Comparison of ENCODE assay signal across 8 cellular contexts in genomic region chr19:53195265-53195879, GRCh38. TPM values are rescaled to one million over a fixed set of nuclear protein-coding genes. Genes with fewer than 3 reads are reported as not detected.
DNase-seq lines count a peak whose midpoint lies in the region; ATAC-seq and TF ChIP-seq lines count a peak whose summit lies in the region.

No MANE protein-coding gene starts in this region.

- no peak overlapping the region for H3K4me3 ChIP-seq in AG10803 (ENCODE audit: low read length)
- H3K4me3 ChIP-seq in HAP-1 = no peak overlapping the region

- H3K36me3 ChIP-seq in HAP-1 (replicated peaks) = no peaks in the 10 kb centered on the region

- H3K27me3 Mint-ChIP-seq in activated CD4-positive, alpha-beta T cell treated with anti-CD3 and anti-CD28 coated beads for 36 hours = no peaks in the 10 kb centered on the region

- no peaks in the 10 kb centered on the region for H3K4me1 ChIP-seq in HAP-1

- H3K4me3 Mint-ChIP-seq in activated CD4-positive, alpha-beta T cell treated with anti-CD3 and anti-CD28 coated beads for 36 hours = peak overlapping the region; percentile 22

- DNase-seq in AG10803 (ENCODE audit: low read depth) = peak; percentile 79
- peak; percentile 40 to 72 for DNase-seq in HAP-1 (ENCODE audit: low spot score in 2 of 2)
- peak; percentile 28 for DNase-seq in NCI-H510A treated with DMSO at 0.1 percent for 48 hours (lab: John Stamatoyannopoulos, UW)
- peak; percentile 83 for DNase-seq in activated CD4-positive, alpha-beta T cell treated with anti-CD3 and anti-CD28 coated beads for 36 hours
- peak; percentile 41 to 75 for DNase-seq in cerebellar nuclear complex (lab: John Stamatoyannopoulos, UW)
- DNase-seq in left kidney (ENCODE audit: low read depth, low spot score) = peak; percentile 94
- DNase-seq in stimulated activated CD4-positive, alpha-beta T cell treated with anti-CD3 and anti-CD28 coated beads, Interleukin-4, amount 100 ng/mL, for 24 hours = peak; percentile 73

- peaks cover 50% of the 10 kb centered on the region for H3K36me3 Mint-ChIP-seq in activated CD4-positive, alpha-beta T cell treated with anti-CD3 and anti-CD28 coated beads for 36 hours (ENCODE audit: low read depth)

- peaks cover 26% of the 10 kb centered on the region for H3K9me3 Mint-ChIP-seq in activated CD4-positive, alpha-beta T cell treated with anti-CD3 and anti-CD28 coated beads for 36 hours (ENCODE audit: low read depth)

- peaks cover 3% of the 10 kb centered on the region; the same call in 1 of the 2 replicates for H3K9me3 ChIP-seq in HAP-1

- no peaks in the 10 kb centered on the region for H3K27me3 ChIP-seq in HAP-1 (ENCODE audit: low read depth)

- ATAC-seq in activated CD4-positive, alpha-beta T cell treated with anti-CD3 and anti-CD28 coated beads for 36 hours = peak; percentile 50
- no peak for ATAC-seq in GM19324 (IDR thresholded peaks at IDR 0.05; ENCODE audit: low FRiP score, unreplicated experiment)

- intact Hi-C loops in activated CD4-positive, alpha-beta T cell treated with anti-CD3 and anti-CD28 coated beads for 36 hours (cut with DNase I, micrococcal nuclease) = loop anchor here (1.0 to 10.0 kb wide), 9 partner anchors 164 to 1269 kb away; partner anchors contain the start of genes LENG9 (in 1 of the 2), MYADM (in 1 of the 2), ZNF525 (in 1 of the 2) and ZNF816 (in 1 of the 2)

- CTCF ChIA-PET in activated CD4-positive, alpha-beta T cell treated with anti-CD3 and anti-CD28 coated beads for 36 hours (lab: Charles Lee) = interaction anchor here (0.6 to 1.8 kb wide), 5 partner anchors 141 to 597 kb away, joined by 3 to 5 read pairs (median 3); no protein-coding TSS in a partner anchor

- POLR2A ChIA-PET in activated CD4-positive, alpha-beta T cell treated with anti-CD3 and anti-CD28 coated beads for 36 hours (lab: Charles Lee) = no interaction called here

- peaks cover 33% of the 10 kb centered on the region for H3K4me1 Mint-ChIP-seq in activated CD4-positive, alpha-beta T cell treated with anti-CD3 and anti-CD28 coated beads for 36 hours

- in situ Hi-C loops in HAP-1 (cut with MboI; ENCODE audit: low sequenced_read_pairs) = no loop called here

- H3K27ac Mint-ChIP-seq in activated CD4-positive, alpha-beta T cell treated with anti-CD3 and anti-CD28 coated beads for 36 hours = peak overlapping the region; percentile 8

- TF ChIP-seq CTCF in AG10803 (conservative IDR thresholded peaks at IDR 0.05; ENCODE audit: low read length) = peak; percentile 96

RNA-seq across cellular contexts. Expression of gene ZNF665, which starts 2.2 kb away (rescaled TPM):
- 1 to 10 TPM; 6.5 to 8.7 TPM for total RNA-seq in activated CD4-positive, alpha-beta T cell treated with anti-CD3 and anti-CD28 coated beads for 36 hours

RNA-seq across cellular contexts. Expression of gene ZNF347, which starts 36.5 kb away (rescaled TPM):
- total RNA-seq in activated CD4-positive, alpha-beta T cell treated with anti-CD3 and anti-CD28 coated beads for 36 hours = 1 to 10 TPM; 8.5 to 9.2 TPM

RNA-seq across cellular contexts. Expression of gene ZNF677, which starts 59.3 kb away (rescaled TPM):
- total RNA-seq in activated CD4-positive, alpha-beta T cell treated with anti-CD3 and anti-CD28 coated beads for 36 hours = 1 to 10 TPM; 6.4 to 7.5 TPM

Comparison
In these comparisons a context has a peak if more than half of its experiments do, and no peak if none do; other contexts are left out.
1. DNase-seq: peak in every context shown above with its lines; median percentile 94 in left kidney; 83 in activated CD4-positive, alpha-beta T cell treated with anti-CD3 and anti-CD28 coated beads for 36 hours; 79 in AG10803; 73 in stimulated activated CD4-positive, alpha-beta T cell treated with anti-CD3 and anti-CD28 coated beads, Interleukin-4, amount 100 ng/mL, for 24 hours; 58 in cerebellar nuclear complex; 56 in HAP-1; 28 in NCI-H510A treated with DMSO at 0.1 percent for 48 hours.